Comparison of ENCODE assay signal across 8 cellular contexts in genomic region chr10:132962623-132963429, GRCh38. TPM values are rescaled to one million over a fixed set of nuclear protein-coding genes. Genes with fewer than 3 reads are reported as not detected.
DNase-seq lines count a peak whose midpoint lies in the region; ATAC-seq, FAIRE-seq and TF ChIP-seq lines count a peak whose summit lies in the region.

No MANE protein-coding gene starts in this region.

- DNase-seq in SK-N-SH (no peak), mammary epithelial cell (no peak), activated gamma-delta T cell treated with Interleukin-2 at 50 U/mL for 16 hours (no peak), H54 (ENCODE audit: insufficient read length, low spot score) (no peak)

- peak overlapping the region; percentile 33; the same call in 1 of the 2 replicates for H3K9ac ChIP-seq in SK-N-SH
- no peak overlapping the region for H3K9ac ChIP-seq in mammary epithelial cell (ENCODE audit: insufficient read depth, low read length)
- H3K9ac ChIP-seq in muscle layer of colon (ENCODE audit: low read length), result no peak overlapping the region

- CTCF ChIA-PET in SK-N-SH (lab: Yijun Ruan, JAX) (interaction anchor here (0.7 to 0.9 kb wide), 2 partner anchors 13 to 58 kb away, joined by 3 to 4 read pairs; no protein-coding TSS in a partner anchor), mammary epithelial cell (lab: Charles Lee; ENCODE audit: low non-redundant PET) (no interaction called here)

- no peak for TF ChIP-seq CTCF in SK-N-SH (IDR thresholded peaks at IDR 0.05)
- no peak for TF ChIP-seq CTCF in mammary epithelial cell (conservative IDR thresholded peaks at IDR 0.05 in 1 of 2, IDR thresholded peaks at IDR 0.05 in 1 of 2; ENCODE audit: extremely low read depth in 1 of 2, insufficient read depth in 1 of 2, low read depth in 1 of 2, low read length in 2 of 2)

- H3K36me3 ChIP-seq in SK-N-SH (replicated peaks in 1 of 2; ENCODE audit: control insufficient read depth in 1 of 2, insufficient read depth in 2 of 2, low read length in 1 of 2), result no peaks in the 10 kb centered on the region
- H3K36me3 ChIP-seq in mammary epithelial cell (ENCODE audit: insufficient read depth, low read length), result no peaks in the 10 kb centered on the region
- H3K36me3 ChIP-seq in muscle layer of colon (ENCODE audit: insufficient read depth, low read length), result no peaks in the 10 kb centered on the region

- TF ChIP-seq POLR2A in H54 (IDR thresholded peaks at IDR 0.05; ENCODE audit: low read depth, low read length), result no peak

- BruUV-seq in mammary epithelial cell (replicated peaks; lab: Mats Ljungman, UMichigan), result no TSS peak

- no peaks in the 10 kb centered on the region for H3K9me2 ChIP-seq in SK-N-SH

- ATAC-seq in SK-N-SH treated with all-trans-retinoic acid at 6 μM for 48 hours, result no peak
- peak; percentile 41 for ATAC-seq in HG03159 (IDR thresholded peaks at IDR 0.05; ENCODE audit: unreplicated experiment)
- ATAC-seq in HG02885 (IDR thresholded peaks at IDR 0.05; ENCODE audit: poor library complexity, unreplicated experiment), result no peak

- H3K27me3 ChIP-seq in SK-N-SH (ENCODE audit: insufficient read depth), result no peaks in the 10 kb centered on the region
- H3K27me3 ChIP-seq in mammary epithelial cell (ENCODE audit: insufficient read depth, low read length), result peaks cover 2% of the 10 kb centered on the region
- H3K27me3 ChIP-seq in muscle layer of colon (ENCODE audit: control insufficient read depth in 1 of 2, insufficient read depth in 2 of 2, low read length in 2 of 2), result peaks cover 5% of the 10 kb centered on the region in 2 donors

- TF ChIP-seq RAD21 in SK-N-SH (IDR thresholded peaks at IDR 0.05; ENCODE audit: low read length), result no peak

- H3K27ac ChIP-seq in SK-N-SH (ENCODE audit: low read depth in 2 of 2, low read length in 1 of 2), result no peak overlapping the region
- no peak overlapping the region for H3K27ac ChIP-seq in mammary epithelial cell (ENCODE audit: insufficient read depth, low read depth, low read length)
- H3K27ac ChIP-seq in muscle layer of colon (ENCODE audit: low read depth, low read length), result no peak overlapping the region

- H4K20me1 ChIP-seq in SK-N-SH (ENCODE audit: insufficient read depth) (no peaks in the 10 kb centered on the region), mammary epithelial cell (ENCODE audit: insufficient read depth, low read length) (no peaks in the 10 kb centered on the region)

- H3K4me2 ChIP-seq in SK-N-SH, result peak overlapping the region; percentile 75
- peak overlapping the region; percentile 62 for H3K4me2 ChIP-seq in mammary epithelial cell (ENCODE audit: insufficient read depth, low read depth, low read length)

- POLR2A ChIA-PET in SK-N-SH (lab: Yijun Ruan, JAX), result no interaction called here

- H2AFZ ChIP-seq in SK-N-SH (ENCODE audit: low read depth) (peak overlapping the region; percentile 32; the same call in 1 of the 2 replicates), mammary epithelial cell (ENCODE audit: low read depth, low read length) (peak overlapping the region; percentile 27)

- WGBS in SK-N-SH (ENCODE audit: low lambda C conversion rate), result 58% methylated on average over 11 of the region's 11 CpGs
- 40% methylated on average over 11 of the region's 11 CpGs for WGBS in mammary epithelial cell (ENCODE audit: low coverage, missing lambda C conversion rate)

- in situ Hi-C loops in mammary epithelial cell (cut with MboI; ENCODE audit: low sequenced_read_pairs in 2 of 2), result no loop called here

- TF ChIP-seq EP300 in SK-N-SH (IDR thresholded peaks at IDR 0.05; ENCODE audit: borderline replicate concordance in 1 of 2, low read depth in 1 of 2, low read length in 1 of 2), result no peak

- no peaks in the 10 kb centered on the region for H3F3A ChIP-seq in SK-N-SH (replicated peaks; ENCODE audit: insufficient read depth)

- dilution Hi-C loops in mammary epithelial cell (cut with HindIII; ENCODE audit: low sequenced_read_pairs), result loop anchor here (5.0 kb wide), 1 partner anchor 84 kb away; no protein-coding TSS in a partner anchor

- no peaks in the 10 kb centered on the region for H3K9me3 ChIP-seq in SK-N-SH
- peaks cover 6% of the 10 kb centered on the region for H3K9me3 ChIP-seq in mammary epithelial cell (replicated peaks; ENCODE audit: insufficient read depth, low read length)
- H3K9me3 ChIP-seq in muscle layer of colon (ENCODE audit: low read length), result no peaks in the 10 kb centered on the region

- no peaks in the 10 kb centered on the region for H3K79me2 ChIP-seq in SK-N-SH (ENCODE audit: insufficient read depth)
- H3K79me2 ChIP-seq in mammary epithelial cell (ENCODE audit: insufficient read depth, low read length), result no peaks in the 10 kb centered on the region

- FAIRE-seq in H54 (lab: Jason Lieb, UNC), result no peak

- intact Hi-C loops in mammary epithelial cell (cut with micrococcal nuclease), result no loop called here

- H3K4me3 ChIP-seq in SK-N-SH (ENCODE audit: low read depth in 2 of 2, low read length in 1 of 2), result peak overlapping the region; percentile 34 to 43; a peak in 3 of 4 replicates
- H3K4me3 ChIP-seq in mammary epithelial cell (replicated peaks in 1 of 3; ENCODE audit: insufficient read depth in 1 of 3, low read depth in 2 of 3, low read length in 3 of 3), result peak overlapping the region; percentile 4 to 37 (median 4)
- peak overlapping the region; percentile 55 to 74 for H3K4me3 ChIP-seq in muscle layer of colon (ENCODE audit: low read depth in 1 of 2, low read length in 2 of 2)

- H3K4me1 ChIP-seq in SK-N-SH (ENCODE audit: control insufficient read depth in 1 of 2, insufficient read depth in 2 of 2, low read depth in 1 of 2, low read length in 1 of 2) (peaks cover 0 to under 1% of the 10 kb centered on the region in 2 experiments; a peak in 1 of 4 replicates), mammary epithelial cell (ENCODE audit: insufficient read depth, low read length) (no peaks in the 10 kb centered on the region), muscle layer of colon (ENCODE audit: insufficient read depth, low read length) (no peaks in the 10 kb centered on the region)

TF ChIP-seq in SK-N-SH, 30 proteins besides CTCF, POLR2A, EP300 and RAD21:
- TF ChIP-seq SIN3A (IDR thresholded peaks at IDR 0.05; ENCODE audit: borderline replicate concordance, low read depth, low read length), result no peak
- no peak for TF ChIP-seq SMC3 (IDR thresholded peaks at IDR 0.05; ENCODE audit: low read depth, low read length)
- no peak for TF ChIP-seq POLR2AphosphoS5 (IDR thresholded peaks at IDR 0.05; ENCODE audit: low read depth, low read length)
- TF ChIP-seq ELF1 (IDR thresholded peaks at IDR 0.05), result no peak
- TF ChIP-seq MEF2A (IDR thresholded peaks at IDR 0.05; ENCODE audit: borderline replicate concordance, low read depth), result no peak
- no peak for TF ChIP-seq FOXM1 (IDR thresholded peaks at IDR 0.05; ENCODE audit: low read depth)
- no peak for TF ChIP-seq MAX (IDR thresholded peaks at IDR 0.05; ENCODE audit: low read depth)
- TF ChIP-seq JUND (IDR thresholded peaks at IDR 0.05), result no peak

TF ChIP-seq in SK-N-SH treated with all-trans-retinoic acid at 6 μM for 48 hours, 23 proteins besides CTCF, POLR2A, EP300 and RAD21 (continues in another document):
- TF ChIP-seq ESRRG (CRISPR knock-in tag; IDR thresholded peaks at IDR 0.05), result no peak
- no peak for TF ChIP-seq CREB5 (CRISPR knock-in tag; IDR thresholded peaks at IDR 0.05; ENCODE audit: low read depth)
- TF ChIP-seq TOX (CRISPR knock-in tag; IDR thresholded peaks at IDR 0.05; ENCODE audit: borderline replicate concordance), result no peak
- no peak for TF ChIP-seq OSR1 (CRISPR knock-in tag; IDR thresholded peaks at IDR 0.05)
- no peak for TF ChIP-seq ZFP3 (CRISPR knock-in tag; IDR thresholded peaks at IDR 0.05)
- TF ChIP-seq GLIS3 (CRISPR knock-in tag; IDR thresholded peaks at IDR 0.05), result no peak
- TF ChIP-seq ZNF565 (CRISPR knock-in tag; conservative IDR thresholded peaks at IDR 0.05; ENCODE audit: low read depth), result no peak
- no peak for TF ChIP-seq RARB (CRISPR knock-in tag; IDR thresholded peaks at IDR 0.05)
- TF ChIP-seq ISL1 (CRISPR knock-in tag; IDR thresholded peaks at IDR 0.05), result no peak
- TF ChIP-seq PATZ1 (CRISPR knock-in tag; IDR thresholded peaks at IDR 0.05; ENCODE audit: borderline replicate concordance), result no peak

RNA-seq across cellular contexts. Expression of gene CFAP46, which starts 20.5 kb away (rescaled TPM):
- polyA plus RNA-seq in SK-N-SH (2012; rRNA removed), result 3.9 and 4.9 TPM in 2 replicates
- polyA plus RNA-seq in SK-N-SH (2012; cell fraction: cytosol; rRNA removed), result 3.8 and 4.1 TPM in 2 replicates
- polyA plus RNA-seq in SK-N-SH (2012; cell fraction: nucleus; rRNA removed), result 9.4 and 11.4 TPM in 2 replicates
- total RNA-seq in mammary epithelial cell, result under 1 TPM in 1 of 2 donors, not detected in 1; 0.33 TPM
- not detected for polyA plus RNA-seq in mammary epithelial cell
- polyA minus RNA-seq in mammary epithelial cell, result not detected

Comparison
In these comparisons a context has a peak if more than half of its experiments do, and no peak if none do; other contexts are left out.
1. H3K4me3 ChIP-seq: peak in every context shown above with its lines; median percentile 64 in muscle layer of colon; 38 in SK-N-SH; 4 in mammary epithelial cell.